In genomic region chr20:14963262-14963663, GRCh38 we compare ENCODE assay signal across 17 cellular contexts.
DNase-seq lines count a peak whose midpoint lies in the region; ATAC-seq, FAIRE-seq and TF ChIP-seq lines count a peak whose summit lies in the region.
"Had no signal": no experiment of that assay in that cellular context is flagged by ENCODE, and none has a peak within 500 bp of the region (broad histone marks: within the 10 kb centered on the region; RNA-seq: fewer than 3 reads in every experiment).

No MANE protein-coding gene starts in this region.

- H3K4me3 ChIP-seq in AG10803 (ENCODE audit: low read length): no peak overlapping the region
- no peak overlapping the region for H3K4me3 ChIP-seq in H1 (ENCODE audit: extremely low read depth in 1 of 4, insufficient read depth in 2 of 4, low read depth in 3 of 4, low read length in 4 of 4)
- no peak overlapping the region for H3K4me3 ChIP-seq in mesendoderm (ENCODE audit: low read length)
- H3K4me3 ChIP-seq: heart left ventricle had no signal

- H3K79me2 ChIP-seq in H1 (ENCODE audit: control insufficient read depth in 1 of 2, insufficient read depth in 2 of 2, low read length in 2 of 2) (no peaks in the 10 kb centered on the region), mesendoderm (ENCODE audit: control insufficient read depth, insufficient read depth, low read length) (no peaks in the 10 kb centered on the region)

- peaks cover 0 to 6% (median 2%) of the 10 kb centered on the region in 4 experiments; a peak in 3 of 7 replicates for H3K4me1 ChIP-seq in H1 (replicated peaks in 1 of 4; ENCODE audit: control insufficient read depth in 3 of 4, insufficient read depth in 4 of 4, low read length in 3 of 4)
- no peaks in the 10 kb centered on the region for H3K4me1 ChIP-seq in mesendoderm (ENCODE audit: control insufficient read depth, low read depth, low read length)
- H3K4me1 ChIP-seq: heart left ventricle had no signal

- H3K23ac ChIP-seq in H1 (ENCODE audit: insufficient read length): no peak overlapping the region
- no peak overlapping the region for H3K23ac ChIP-seq in mesendoderm (ENCODE audit: low read length)

- H4K91ac ChIP-seq in H1 (replicated peaks; ENCODE audit: insufficient read length, low read length): no peak overlapping the region

- no peaks in the 10 kb centered on the region for H3K9me3 ChIP-seq in H1 (ENCODE audit: insufficient read depth in 2 of 2, low read depth in 1 of 2, low read length in 1 of 2)
- H3K9me3 ChIP-seq: heart left ventricle had no signal

- CTCF ChIA-PET in H1 (lab: Charles Lee; ENCODE audit: partially characterized antibody): interaction anchor here (1.1 to 1.3 kb wide), 2 partner anchors 12 to 13 kb away, joined by 3 to 4 read pairs; no protein-coding TSS in a partner anchor

- DNase-seq in AG10803 (ENCODE audit: low read depth): peak; percentile 12
- peak; percentile 38 for DNase-seq in M059J (ENCODE audit: low read depth)
- no peak for DNase-seq in H1 (ENCODE audit: low read depth in 1 of 2, low spot score in 2 of 2)
- DNase-seq in mesendoderm: peak; percentile 54
- no peak for DNase-seq in occipital lobe (lab: John Stamatoyannopoulos, UW)
- DNase-seq in natural killer cell treated with Interleukin-12 subunit alpha and Interleukin-12 subunit beta and Interleukin-15 and Interleukin-18, amount 100 ng/mL, for 72 hours (ENCODE audit: low spot score): no peak
- DNase-seq in DMS 273 treated with DMSO at 0.1 percent for 48 hours (lab: John Stamatoyannopoulos, UW): no peak
- DNase-seq: AML-193, heart left ventricle, NCI-H1092, right cardiac atrium, T-helper 2 cell, trophoblast cell had no signal

- H3K36me3 ChIP-seq in H1 (ENCODE audit: control insufficient read depth in 2 of 4, insufficient read depth in 4 of 4, low read length in 3 of 4): no peaks in the 10 kb centered on the region
- no peaks in the 10 kb centered on the region for H3K36me3 ChIP-seq in mesendoderm (ENCODE audit: control insufficient read depth, insufficient read depth, low read length)
- H3K36me3 ChIP-seq: heart left ventricle had no signal

- no peak overlapping the region for H2AK5ac ChIP-seq in H1 (ENCODE audit: low read depth, low read length)
- H2AK5ac ChIP-seq in mesendoderm (ENCODE audit: low read length): no peak overlapping the region

- no peak overlapping the region for H2BK12ac ChIP-seq in H1 (ENCODE audit: low read depth, low read length)

- H2BK120ac ChIP-seq in H1 (replicated peaks; ENCODE audit: low read depth, low read length): no peak overlapping the region
- H2BK120ac ChIP-seq in mesendoderm (ENCODE audit: low read depth, low read length): no peak overlapping the region

- POLR2A ChIA-PET in H1 (lab: Charles Lee; ENCODE audit: partially characterized antibody): no interaction called here

- H3K4me2 ChIP-seq in H1 (ENCODE audit: insufficient read depth in 1 of 2, low read depth in 2 of 2, low read length in 2 of 2) (no peak overlapping the region), mesendoderm (ENCODE audit: low read length) (no peak overlapping the region)

- H3K79me1 ChIP-seq in H1 (ENCODE audit: low read depth, low read length) (no peaks in the 10 kb centered on the region), mesendoderm (ENCODE audit: low read length) (no peaks in the 10 kb centered on the region)

- H3K27me3 ChIP-seq in H1 (replicated peaks in 1 of 4; ENCODE audit: control insufficient read depth in 3 of 4, extremely low read depth in 1 of 4, insufficient read depth in 3 of 4, low read length in 3 of 4): no peaks in the 10 kb centered on the region
- no peaks in the 10 kb centered on the region for H3K27me3 ChIP-seq in mesendoderm (ENCODE audit: insufficient read depth, low read length, poor library complexity)
- H3K27me3 ChIP-seq: heart left ventricle had no signal

- H4K5ac ChIP-seq in H1 (ENCODE audit: insufficient read length, low read depth, low read length): no peak overlapping the region
- H4K5ac ChIP-seq in mesendoderm (ENCODE audit: low read length): no peak overlapping the region

- H3K4ac ChIP-seq in H1 (replicated peaks; ENCODE audit: insufficient read length, low read depth, low read length): no peak overlapping the region
- H3K4ac ChIP-seq in mesendoderm (ENCODE audit: low read depth, low read length): no peak overlapping the region

- no peak overlapping the region for H3K27ac Mint-ChIP-seq in natural killer cell treated with Interleukin-12 subunit alpha and Interleukin-12 subunit beta and Interleukin-15 and Interleukin-18, amount 100 ng/mL, for 72 hours
- H3K27ac Mint-ChIP-seq: activated naive CD4-positive, alpha-beta T cell treated with anti-CD3 and anti-CD28 coated beads, Interleukin-2, amount 50 U/mL, for 24 hours; dendritic cell treated with granulocyte-macrophage colony-stimulating factor and Interleukin-4, amounts not matched to agents 40 ng/mL and 50 ng/mL, for 4 days had no signal

- H3K56ac ChIP-seq in H1 (replicated peaks; ENCODE audit: insufficient read length, low read depth, low read length): no peak overlapping the region
- no peak overlapping the region for H3K56ac ChIP-seq in mesendoderm (ENCODE audit: low read length)

- no peak overlapping the region for H4K8ac ChIP-seq in H1 (ENCODE audit: extremely low read depth, insufficient read depth, low read length)
- no peak overlapping the region for H4K8ac ChIP-seq in mesendoderm (ENCODE audit: low read depth, low read length)

- no peak for ATAC-seq in GM18505 (IDR thresholded peaks at IDR 0.05; ENCODE audit: unreplicated experiment)
- ATAC-seq in natural killer cell treated with Interleukin-12 subunit alpha and Interleukin-12 subunit beta and Interleukin-15 and Interleukin-18, amount 100 ng/mL, for 72 hours: no peak
- ATAC-seq: heart left ventricle had no signal

- H2AFZ ChIP-seq in H1 (ENCODE audit: low read length): 0 out of 2 replicates have a peak overlapping the region, but pooled peaks have one; percentile 49

- H3K14ac ChIP-seq in H1 (ENCODE audit: insufficient read length): no peak overlapping the region

- peaks cover 2% of the 10 kb centered on the region; the same call in 1 of the 2 replicates for H3K23me2 ChIP-seq in H1 (ENCODE audit: low read depth, low read length)

- no peak overlapping the region for H3K18ac ChIP-seq in H1 (ENCODE audit: extremely low read depth, low read length)
- no peak overlapping the region for H3K18ac ChIP-seq in mesendoderm (ENCODE audit: low read length)

- TF ChIP-seq EP300 in H1 (IDR thresholded peaks at IDR 0.05; ENCODE audit: borderline replicate concordance in 1 of 2, low read depth in 2 of 2, low read length in 2 of 2): no peak

- H2BK5ac ChIP-seq in H1 (ENCODE audit: low read depth, low read length) (no peak overlapping the region), mesendoderm (ENCODE audit: low read length) (no peak overlapping the region)

- no peak overlapping the region for H2BK15ac ChIP-seq in H1 (ENCODE audit: low read length)
- no peak overlapping the region for H2BK15ac ChIP-seq in mesendoderm (replicated peaks; ENCODE audit: low read depth)

- no peak overlapping the region for H3K4me3 Mint-ChIP-seq in natural killer cell treated with Interleukin-12 subunit alpha and Interleukin-12 subunit beta and Interleukin-15 and Interleukin-18, amount 100 ng/mL, for 72 hours
- H3K4me3 Mint-ChIP-seq: activated naive CD4-positive, alpha-beta T cell treated with anti-CD3 and anti-CD28 coated beads, Interleukin-2, amount 50 U/mL, for 24 hours; dendritic cell treated with granulocyte-macrophage colony-stimulating factor and Interleukin-4, amounts not matched to agents 40 ng/mL and 50 ng/mL, for 4 days had no signal

- no peak overlapping the region for H3K9ac ChIP-seq in H1 (replicated peaks in 1 of 4; ENCODE audit: extremely low read depth in 1 of 4, low read depth in 3 of 4, low read length in 3 of 4)
- no peak overlapping the region for H3K9ac ChIP-seq in mesendoderm (ENCODE audit: low read length)

- TF ChIP-seq POLR2A in H1 (IDR thresholded peaks at IDR 0.05; ENCODE audit: control extremely low read depth in 1 of 2, low read depth in 2 of 2, low read length in 2 of 2) (no peak), GM18505 (IDR thresholded peaks at IDR 0.05; ENCODE audit: borderline replicate concordance, extremely low read depth, insufficient read depth, insufficient read length) (no peak)

- H3K27me3 Mint-ChIP-seq in natural killer cell treated with Interleukin-12 subunit alpha and Interleukin-12 subunit beta and Interleukin-15 and Interleukin-18, amount 100 ng/mL, for 72 hours: no peaks in the 10 kb centered on the region
- H3K27me3 Mint-ChIP-seq: activated naive CD4-positive, alpha-beta T cell treated with anti-CD3 and anti-CD28 coated beads, Interleukin-2, amount 50 U/mL, for 24 hours; dendritic cell treated with granulocyte-macrophage colony-stimulating factor and Interleukin-4, amounts not matched to agents 40 ng/mL and 50 ng/mL, for 4 days had no signal

- H4K20me1 ChIP-seq in H1 (replicated peaks in 1 of 2; ENCODE audit: control insufficient read depth in 1 of 2, insufficient read depth in 2 of 2, low read length in 2 of 2): no peaks in the 10 kb centered on the region

- H3K9me3 Mint-ChIP-seq in natural killer cell treated with Interleukin-12 subunit alpha and Interleukin-12 subunit beta and Interleukin-15 and Interleukin-18, amount 100 ng/mL, for 72 hours: peaks cover 15% of the 10 kb centered on the region

- no peak for TF ChIP-seq RAD21 in H1 (IDR thresholded peaks at IDR 0.05 in 1 of 2, conservative IDR thresholded peaks at IDR 0.05 in 1 of 2; ENCODE audit: low read depth in 2 of 2, low read length in 2 of 2)

- no peak for FAIRE-seq in H1 (lab: Jason Lieb, UNC)
- FAIRE-seq: GM18507 had no signal

- H3K27ac ChIP-seq in H1 (ENCODE audit: low read depth, low read length): no peak overlapping the region
- H3K27ac ChIP-seq in mesendoderm (ENCODE audit: low read depth, low read length): no peak overlapping the region
- H3K27ac ChIP-seq: heart left ventricle had no signal

- no peak overlapping the region for H2BK20ac ChIP-seq in H1 (ENCODE audit: low read length)

- TF ChIP-seq CTCF in AG10803 (conservative IDR thresholded peaks at IDR 0.05; ENCODE audit: low read length): no peak
- no peak for TF ChIP-seq CTCF in H1 (IDR thresholded peaks at IDR 0.05; ENCODE audit: control extremely low read depth in 1 of 3, insufficient read depth in 1 of 3, low read depth in 1 of 3, low read length in 3 of 3)

- WGBS in H1 (ENCODE audit: extremely low coverage in 1 of 2, insufficient coverage in 1 of 2, insufficient read length in 1 of 2, insufficient replicate concordance in 2 of 2, low coverage in 1 of 2, low lambda C conversion rate in 2 of 2, missing lambda C conversion rate in 1 of 2), 2 experiments: 53% methylated on average over 3 of the region's 3 CpGs; no CpG with 5 or more reads in 1 of the 2 experiments
- WGBS in mesendoderm (ENCODE audit: extremely low coverage, insufficient coverage, low lambda C conversion rate): no CpG with 5 or more reads among the region's 3 CpGs

- no peaks in the 10 kb centered on the region for H3K36me3 Mint-ChIP-seq in natural killer cell treated with Interleukin-12 subunit alpha and Interleukin-12 subunit beta and Interleukin-15 and Interleukin-18, amount 100 ng/mL, for 72 hours
- H3K36me3 Mint-ChIP-seq: activated naive CD4-positive, alpha-beta T cell treated with anti-CD3 and anti-CD28 coated beads, Interleukin-2, amount 50 U/mL, for 24 hours had no signal

- no peaks in the 10 kb centered on the region for H3K4me1 Mint-ChIP-seq in natural killer cell treated with Interleukin-12 subunit alpha and Interleukin-12 subunit beta and Interleukin-15 and Interleukin-18, amount 100 ng/mL, for 72 hours (ENCODE audit: low read depth in 2 of 2)
- H3K4me1 Mint-ChIP-seq: activated naive CD4-positive, alpha-beta T cell treated with anti-CD3 and anti-CD28 coated beads, Interleukin-2, amount 50 U/mL, for 24 hours had no signal

Comparison
In these comparisons a context has a peak if more than half of its experiments do, and no peak if none do; other contexts are left out.
1. DNase-seq: peak in AG10803 (single experiment), M059J (single experiment) and mesendoderm (single experiment); none in H1 (0 of 2), occipital lobe (single experiment), natural killer cell treated with Interleukin-12 subunit alpha and Interleukin-12 subunit beta and Interleukin-15 and Interleukin-18, amount 100 ng/mL, for 72 hours (single experiment) and DMS 273 treated with DMSO at 0.1 percent for 48 hours (single experiment).